1 cellular context compared by ENCODE assay signal in the genomic region with DNA sequence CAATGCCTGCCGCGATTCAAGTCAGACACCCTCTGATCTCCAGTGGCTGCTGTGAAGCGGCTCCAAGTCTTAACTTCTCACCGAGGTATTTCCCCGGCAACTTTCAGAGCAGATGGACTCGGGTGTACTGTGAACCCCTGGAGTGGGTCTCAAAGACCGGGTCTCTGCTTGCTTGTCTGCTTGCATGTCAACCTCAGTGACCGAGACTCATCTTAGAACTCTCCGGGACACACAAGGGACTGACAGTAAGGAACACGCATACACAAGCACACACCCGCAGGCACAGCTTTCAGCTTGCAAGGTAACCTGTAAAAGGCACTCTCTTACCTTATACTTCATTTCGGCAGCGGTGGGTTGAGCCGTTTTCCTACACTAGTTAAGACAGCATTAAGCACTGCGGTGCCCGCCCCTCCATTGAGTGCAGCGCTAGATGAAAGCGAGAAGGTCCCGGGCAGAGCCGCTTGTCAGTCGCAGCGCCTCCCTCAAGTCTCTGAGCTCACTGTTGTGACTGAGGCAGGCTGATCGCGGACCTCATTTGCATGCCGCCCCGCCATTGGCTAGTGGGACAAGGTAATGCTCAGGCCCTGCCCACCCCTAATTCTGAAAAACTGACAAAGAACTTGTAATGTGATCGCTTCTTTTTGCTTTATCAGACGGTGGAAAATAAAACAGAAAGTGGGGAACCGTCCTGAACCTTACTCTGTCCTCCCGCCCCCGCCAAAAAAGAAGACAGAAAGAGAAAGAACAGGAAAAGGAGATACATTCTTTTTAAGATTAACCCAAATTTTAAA.
TF ChIP-seq lines count a peak whose summit lies in the region.

A gene with protein sequence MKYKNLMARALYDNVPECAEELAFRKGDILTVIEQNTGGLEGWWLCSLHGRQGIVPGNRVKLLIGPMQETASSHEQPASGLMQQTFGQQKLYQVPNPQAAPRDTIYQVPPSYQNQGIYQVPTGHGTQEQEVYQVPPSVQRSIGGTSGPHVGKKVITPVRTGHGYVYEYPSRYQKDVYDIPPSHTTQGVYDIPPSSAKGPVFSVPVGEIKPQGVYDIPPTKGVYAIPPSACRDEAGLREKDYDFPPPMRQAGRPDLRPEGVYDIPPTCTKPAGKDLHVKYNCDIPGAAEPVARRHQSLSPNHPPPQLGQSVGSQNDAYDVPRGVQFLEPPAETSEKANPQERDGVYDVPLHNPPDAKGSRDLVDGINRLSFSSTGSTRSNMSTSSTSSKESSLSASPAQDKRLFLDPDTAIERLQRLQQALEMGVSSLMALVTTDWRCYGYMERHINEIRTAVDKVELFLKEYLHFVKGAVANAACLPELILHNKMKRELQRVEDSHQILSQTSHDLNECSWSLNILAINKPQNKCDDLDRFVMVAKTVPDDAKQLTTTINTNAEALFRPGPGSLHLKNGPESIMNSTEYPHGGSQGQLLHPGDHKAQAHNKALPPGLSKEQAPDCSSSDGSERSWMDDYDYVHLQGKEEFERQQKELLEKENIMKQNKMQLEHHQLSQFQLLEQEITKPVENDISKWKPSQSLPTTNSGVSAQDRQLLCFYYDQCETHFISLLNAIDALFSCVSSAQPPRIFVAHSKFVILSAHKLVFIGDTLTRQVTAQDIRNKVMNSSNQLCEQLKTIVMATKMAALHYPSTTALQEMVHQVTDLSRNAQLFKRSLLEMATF (minus strand): TSS at position 492 of the 791 bp plus-strand sequence. CDS start 153 bp downstream, at position 339.

TF ChIP-seq in HepG2, 621 proteins besides CTCF, POLR2A, EP300 and RAD21 (continued from another document and continues in another):
- TF ChIP-seq, protein P1, sequence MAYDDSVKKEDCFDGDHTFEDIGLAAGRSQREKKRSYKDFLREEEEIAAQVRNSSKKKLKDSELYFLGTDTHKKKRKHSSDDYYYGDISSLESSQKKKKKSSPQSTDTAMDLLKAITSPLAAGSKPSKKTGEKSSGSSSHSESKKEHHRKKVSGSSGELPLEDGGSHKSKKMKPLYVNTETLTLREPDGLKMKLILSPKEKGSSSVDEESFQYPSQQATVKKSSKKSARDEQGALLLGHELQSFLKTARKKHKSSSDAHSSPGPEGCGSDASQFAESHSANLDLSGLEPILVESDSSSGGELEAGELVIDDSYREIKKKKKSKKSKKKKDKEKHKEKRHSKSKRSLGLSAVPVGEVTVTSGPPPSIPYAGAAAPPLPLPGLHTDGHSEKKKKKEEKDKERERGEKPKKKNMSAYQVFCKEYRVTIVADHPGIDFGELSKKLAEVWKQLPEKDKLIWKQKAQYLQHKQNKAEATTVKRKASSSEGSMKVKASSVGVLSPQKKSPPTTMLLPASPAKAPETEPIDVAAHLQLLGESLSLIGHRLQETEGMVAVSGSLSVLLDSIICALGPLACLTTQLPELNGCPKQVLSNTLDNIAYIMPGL (CRISPR knock-in tag; IDR thresholded peaks at IDR 0.05; ENCODE audit: borderline replicate concordance in 1 of 2, low read depth in 1 of 2): peak in 1 of 2 experiments; percentile 88; a peak in 3 of 4 replicates
- TF ChIP-seq ZNF816 (CRISPR knock-in tag; IDR thresholded peaks at IDR 0.05; ENCODE audit: borderline replicate concordance): peak; percentile 74
- no peak for TF ChIP-seq JARID2 (CRISPR knock-in tag; IDR thresholded peaks at IDR 0.05; ENCODE audit: insufficient replicate concordance)
- no peak for TF ChIP-seq MAF1 (CRISPR knock-in tag; IDR thresholded peaks at IDR 0.05; ENCODE audit: borderline replicate concordance)
- TF ChIP-seq, protein P2, sequence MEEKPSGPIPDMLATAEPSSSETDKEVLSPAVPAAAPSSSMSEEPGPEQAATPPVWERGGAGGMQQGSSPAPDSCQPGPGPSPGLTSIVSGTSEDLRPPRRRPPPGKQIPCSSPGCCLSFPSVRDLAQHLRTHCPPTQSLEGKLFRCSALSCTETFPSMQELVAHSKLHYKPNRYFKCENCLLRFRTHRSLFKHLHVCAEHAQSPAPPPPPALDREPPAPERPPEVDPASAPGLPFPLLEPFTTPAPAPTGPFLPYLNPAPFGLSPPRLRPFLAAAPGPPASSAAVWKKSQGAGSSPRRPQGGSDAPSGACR (CRISPR knock-in tag; IDR thresholded peaks at IDR 0.05): 0 out of 2 replicates have a peak, but pooled peaks have one; percentile 49
- TF ChIP-seq, protein P3, sequence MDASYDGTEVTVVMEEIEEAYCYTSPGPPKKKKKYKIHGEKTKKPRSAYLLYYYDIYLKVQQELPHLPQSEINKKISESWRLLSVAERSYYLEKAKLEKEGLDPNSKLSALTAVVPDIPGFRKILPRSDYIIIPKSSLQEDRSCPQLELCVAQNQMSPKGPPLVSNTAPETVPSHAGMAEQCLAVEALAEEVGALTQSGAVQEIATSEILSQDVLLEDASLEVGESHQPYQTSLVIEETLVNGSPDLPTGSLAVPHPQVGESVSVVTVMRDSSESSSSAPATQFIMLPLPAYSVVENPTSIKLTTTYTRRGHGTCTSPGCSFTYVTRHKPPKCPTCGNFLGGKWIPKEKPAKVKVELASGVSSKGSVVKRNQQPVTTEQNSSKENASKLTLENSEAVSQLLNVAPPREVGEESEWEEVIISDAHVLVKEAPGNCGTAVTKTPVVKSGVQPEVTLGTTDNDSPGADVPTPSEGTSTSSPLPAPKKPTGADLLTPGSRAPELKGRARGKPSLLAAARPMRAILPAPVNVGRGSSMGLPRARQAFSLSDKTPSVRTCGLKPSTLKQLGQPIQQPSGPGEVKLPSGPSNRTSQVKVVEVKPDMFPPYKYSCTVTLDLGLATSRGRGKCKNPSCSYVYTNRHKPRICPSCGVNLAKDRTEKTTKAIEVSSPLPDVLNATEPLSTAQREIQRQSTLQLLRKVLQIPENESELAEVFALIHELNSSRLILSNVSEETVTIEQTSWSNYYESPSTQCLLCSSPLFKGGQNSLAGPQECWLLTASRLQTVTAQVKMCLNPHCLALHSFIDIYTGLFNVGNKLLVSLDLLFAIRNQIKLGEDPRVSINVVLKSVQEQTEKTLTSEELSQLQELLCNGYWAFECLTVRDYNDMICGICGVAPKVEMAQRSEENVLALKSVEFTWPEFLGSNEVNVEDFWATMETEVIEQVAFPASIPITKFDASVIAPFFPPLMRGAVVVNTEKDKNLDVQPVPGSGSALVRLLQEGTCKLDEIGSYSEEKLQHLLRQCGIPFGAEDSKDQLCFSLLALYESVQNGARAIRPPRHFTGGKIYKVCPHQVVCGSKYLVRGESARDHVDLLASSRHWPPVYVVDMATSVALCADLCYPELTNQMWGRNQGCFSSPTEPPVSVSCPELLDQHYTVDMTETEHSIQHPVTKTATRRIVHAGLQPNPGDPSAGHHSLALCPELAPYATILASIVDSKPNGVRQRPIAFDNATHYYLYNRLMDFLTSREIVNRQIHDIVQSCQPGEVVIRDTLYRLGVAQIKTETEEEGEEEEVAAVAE (CRISPR knock-in tag; IDR thresholded peaks at IDR 0.05; ENCODE audit: borderline replicate concordance): peak; percentile 81; the same call in 1 of the 2 replicates
- TF ChIP-seq KAT2B (IDR thresholded peaks at IDR 0.05; ENCODE audit: borderline replicate concordance, low read depth, low read length): no peak
- TF ChIP-seq, protein P4, sequence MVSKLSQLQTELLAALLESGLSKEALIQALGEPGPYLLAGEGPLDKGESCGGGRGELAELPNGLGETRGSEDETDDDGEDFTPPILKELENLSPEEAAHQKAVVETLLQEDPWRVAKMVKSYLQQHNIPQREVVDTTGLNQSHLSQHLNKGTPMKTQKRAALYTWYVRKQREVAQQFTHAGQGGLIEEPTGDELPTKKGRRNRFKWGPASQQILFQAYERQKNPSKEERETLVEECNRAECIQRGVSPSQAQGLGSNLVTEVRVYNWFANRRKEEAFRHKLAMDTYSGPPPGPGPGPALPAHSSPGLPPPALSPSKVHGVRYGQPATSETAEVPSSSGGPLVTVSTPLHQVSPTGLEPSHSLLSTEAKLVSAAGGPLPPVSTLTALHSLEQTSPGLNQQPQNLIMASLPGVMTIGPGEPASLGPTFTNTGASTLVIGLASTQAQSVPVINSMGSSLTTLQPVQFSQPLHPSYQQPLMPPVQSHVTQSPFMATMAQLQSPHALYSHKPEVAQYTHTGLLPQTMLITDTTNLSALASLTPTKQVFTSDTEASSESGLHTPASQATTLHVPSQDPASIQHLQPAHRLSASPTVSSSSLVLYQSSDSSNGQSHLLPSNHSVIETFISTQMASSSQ (IDR thresholded peaks at IDR 0.05; ENCODE audit: low read depth): 0 out of 2 replicates have a peak, but pooled peaks have one; percentile 12
- TF ChIP-seq, protein P4 (CRISPR knock-in tag; IDR thresholded peaks at IDR 0.05; ENCODE audit: borderline replicate concordance): peak; percentile 45; the same call in 1 of the 2 replicates
- TF ChIP-seq ZSCAN22 (CRISPR knock-in tag; IDR thresholded peaks at IDR 0.05): no peak
- TF ChIP-seq, protein P5, sequence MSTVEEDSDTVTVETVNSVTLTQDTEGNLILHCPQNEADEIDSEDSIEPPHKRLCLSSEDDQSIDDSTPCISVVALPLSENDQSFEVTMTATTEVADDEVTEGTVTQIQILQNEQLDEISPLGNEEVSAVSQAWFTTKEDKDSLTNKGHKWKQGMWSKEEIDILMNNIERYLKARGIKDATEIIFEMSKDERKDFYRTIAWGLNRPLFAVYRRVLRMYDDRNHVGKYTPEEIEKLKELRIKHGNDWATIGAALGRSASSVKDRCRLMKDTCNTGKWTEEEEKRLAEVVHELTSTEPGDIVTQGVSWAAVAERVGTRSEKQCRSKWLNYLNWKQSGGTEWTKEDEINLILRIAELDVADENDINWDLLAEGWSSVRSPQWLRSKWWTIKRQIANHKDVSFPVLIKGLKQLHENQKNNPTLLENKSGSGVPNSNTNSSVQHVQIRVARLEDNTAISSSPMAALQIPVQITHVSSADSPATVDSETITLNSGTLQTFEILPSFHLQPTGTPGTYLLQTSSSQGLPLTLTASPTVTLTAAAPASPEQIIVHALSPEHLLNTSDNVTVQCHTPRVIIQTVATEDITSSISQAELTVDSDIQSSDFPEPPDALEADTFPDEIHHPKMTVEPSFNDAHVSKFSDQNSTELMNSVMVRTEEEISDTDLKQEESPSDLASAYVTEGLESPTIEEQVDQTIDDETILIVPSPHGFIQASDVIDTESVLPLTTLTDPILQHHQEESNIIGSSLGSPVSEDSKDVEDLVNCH (CRISPR knock-in tag; IDR thresholded peaks at IDR 0.05): no peak
- peak; percentile 93 for TF ChIP-seq DR1 (CRISPR knock-in tag; IDR thresholded peaks at IDR 0.05)
- peak; percentile 41; the same call in 1 of the 2 replicates for TF ChIP-seq ETV5 (CRISPR knock-in tag; IDR thresholded peaks at IDR 0.05; ENCODE audit: borderline replicate concordance)
- peak; percentile 82; the same call in 1 of the 2 replicates for TF ChIP-seq KDM4B (CRISPR knock-in tag; IDR thresholded peaks at IDR 0.05)
- peak; percentile 98; the same call in 1 of the 2 replicates for TF ChIP-seq SNAPC2 (CRISPR knock-in tag; IDR thresholded peaks at IDR 0.05)
- peak; percentile 62 for TF ChIP-seq RXRB (CRISPR knock-in tag; IDR thresholded peaks at IDR 0.05; ENCODE audit: borderline replicate concordance)
- TF ChIP-seq ZNF709 (CRISPR knock-in tag; IDR thresholded peaks at IDR 0.05): peak; percentile 89; the same call in 1 of the 2 replicates
- TF ChIP-seq, protein P6, sequence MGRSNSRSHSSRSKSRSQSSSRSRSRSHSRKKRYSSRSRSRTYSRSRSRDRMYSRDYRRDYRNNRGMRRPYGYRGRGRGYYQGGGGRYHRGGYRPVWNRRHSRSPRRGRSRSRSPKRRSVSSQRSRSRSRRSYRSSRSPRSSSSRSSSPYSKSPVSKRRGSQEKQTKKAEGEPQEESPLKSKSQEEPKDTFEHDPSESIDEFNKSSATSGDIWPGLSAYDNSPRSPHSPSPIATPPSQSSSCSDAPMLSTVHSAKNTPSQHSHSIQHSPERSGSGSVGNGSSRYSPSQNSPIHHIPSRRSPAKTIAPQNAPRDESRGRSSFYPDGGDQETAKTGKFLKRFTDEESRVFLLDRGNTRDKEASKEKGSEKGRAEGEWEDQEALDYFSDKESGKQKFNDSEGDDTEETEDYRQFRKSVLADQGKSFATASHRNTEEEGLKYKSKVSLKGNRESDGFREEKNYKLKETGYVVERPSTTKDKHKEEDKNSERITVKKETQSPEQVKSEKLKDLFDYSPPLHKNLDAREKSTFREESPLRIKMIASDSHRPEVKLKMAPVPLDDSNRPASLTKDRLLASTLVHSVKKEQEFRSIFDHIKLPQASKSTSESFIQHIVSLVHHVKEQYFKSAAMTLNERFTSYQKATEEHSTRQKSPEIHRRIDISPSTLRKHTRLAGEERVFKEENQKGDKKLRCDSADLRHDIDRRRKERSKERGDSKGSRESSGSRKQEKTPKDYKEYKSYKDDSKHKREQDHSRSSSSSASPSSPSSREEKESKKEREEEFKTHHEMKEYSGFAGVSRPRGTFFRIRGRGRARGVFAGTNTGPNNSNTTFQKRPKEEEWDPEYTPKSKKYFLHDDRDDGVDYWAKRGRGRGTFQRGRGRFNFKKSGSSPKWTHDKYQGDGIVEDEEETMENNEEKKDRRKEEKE (IDR thresholded peaks at IDR 0.05): no peak
- TF ChIP-seq ZSCAN9 (CRISPR knock-in tag; IDR thresholded peaks at IDR 0.05; ENCODE audit: borderline replicate concordance): no peak
- peak; percentile 75; the same call in 1 of the 2 replicates for TF ChIP-seq ZNF296 (CRISPR knock-in tag; conservative IDR thresholded peaks at IDR 0.05)
- TF ChIP-seq JDP2 (CRISPR knock-in tag; IDR thresholded peaks at IDR 0.05; ENCODE audit: borderline replicate concordance): no peak
- TF ChIP-seq, protein P7, sequence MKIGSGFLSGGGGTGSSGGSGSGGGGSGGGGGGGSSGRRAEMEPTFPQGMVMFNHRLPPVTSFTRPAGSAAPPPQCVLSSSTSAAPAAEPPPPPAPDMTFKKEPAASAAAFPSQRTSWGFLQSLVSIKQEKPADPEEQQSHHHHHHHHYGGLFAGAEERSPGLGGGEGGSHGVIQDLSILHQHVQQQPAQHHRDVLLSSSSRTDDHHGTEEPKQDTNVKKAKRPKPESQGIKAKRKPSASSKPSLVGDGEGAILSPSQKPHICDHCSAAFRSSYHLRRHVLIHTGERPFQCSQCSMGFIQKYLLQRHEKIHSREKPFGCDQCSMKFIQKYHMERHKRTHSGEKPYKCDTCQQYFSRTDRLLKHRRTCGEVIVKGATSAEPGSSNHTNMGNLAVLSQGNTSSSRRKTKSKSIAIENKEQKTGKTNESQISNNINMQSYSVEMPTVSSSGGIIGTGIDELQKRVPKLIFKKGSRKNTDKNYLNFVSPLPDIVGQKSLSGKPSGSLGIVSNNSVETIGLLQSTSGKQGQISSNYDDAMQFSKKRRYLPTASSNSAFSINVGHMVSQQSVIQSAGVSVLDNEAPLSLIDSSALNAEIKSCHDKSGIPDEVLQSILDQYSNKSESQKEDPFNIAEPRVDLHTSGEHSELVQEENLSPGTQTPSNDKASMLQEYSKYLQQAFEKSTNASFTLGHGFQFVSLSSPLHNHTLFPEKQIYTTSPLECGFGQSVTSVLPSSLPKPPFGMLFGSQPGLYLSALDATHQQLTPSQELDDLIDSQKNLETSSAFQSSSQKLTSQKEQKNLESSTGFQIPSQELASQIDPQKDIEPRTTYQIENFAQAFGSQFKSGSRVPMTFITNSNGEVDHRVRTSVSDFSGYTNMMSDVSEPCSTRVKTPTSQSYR (CRISPR knock-in tag; IDR thresholded peaks at IDR 0.05; ENCODE audit: borderline replicate concordance): 0 out of 2 replicates have a peak, but pooled peaks have one; percentile 36
- TF ChIP-seq ZNF556 (CRISPR knock-in tag; IDR thresholded peaks at IDR 0.05; ENCODE audit: borderline replicate concordance): no peak; the same call in 1 of the 2 replicates
- no peak for TF ChIP-seq CENPT (CRISPR knock-in tag; IDR thresholded peaks at IDR 0.05; ENCODE audit: low read depth)
